9 cellular contexts compared by ENCODE assay signal in the genomic region with DNA sequence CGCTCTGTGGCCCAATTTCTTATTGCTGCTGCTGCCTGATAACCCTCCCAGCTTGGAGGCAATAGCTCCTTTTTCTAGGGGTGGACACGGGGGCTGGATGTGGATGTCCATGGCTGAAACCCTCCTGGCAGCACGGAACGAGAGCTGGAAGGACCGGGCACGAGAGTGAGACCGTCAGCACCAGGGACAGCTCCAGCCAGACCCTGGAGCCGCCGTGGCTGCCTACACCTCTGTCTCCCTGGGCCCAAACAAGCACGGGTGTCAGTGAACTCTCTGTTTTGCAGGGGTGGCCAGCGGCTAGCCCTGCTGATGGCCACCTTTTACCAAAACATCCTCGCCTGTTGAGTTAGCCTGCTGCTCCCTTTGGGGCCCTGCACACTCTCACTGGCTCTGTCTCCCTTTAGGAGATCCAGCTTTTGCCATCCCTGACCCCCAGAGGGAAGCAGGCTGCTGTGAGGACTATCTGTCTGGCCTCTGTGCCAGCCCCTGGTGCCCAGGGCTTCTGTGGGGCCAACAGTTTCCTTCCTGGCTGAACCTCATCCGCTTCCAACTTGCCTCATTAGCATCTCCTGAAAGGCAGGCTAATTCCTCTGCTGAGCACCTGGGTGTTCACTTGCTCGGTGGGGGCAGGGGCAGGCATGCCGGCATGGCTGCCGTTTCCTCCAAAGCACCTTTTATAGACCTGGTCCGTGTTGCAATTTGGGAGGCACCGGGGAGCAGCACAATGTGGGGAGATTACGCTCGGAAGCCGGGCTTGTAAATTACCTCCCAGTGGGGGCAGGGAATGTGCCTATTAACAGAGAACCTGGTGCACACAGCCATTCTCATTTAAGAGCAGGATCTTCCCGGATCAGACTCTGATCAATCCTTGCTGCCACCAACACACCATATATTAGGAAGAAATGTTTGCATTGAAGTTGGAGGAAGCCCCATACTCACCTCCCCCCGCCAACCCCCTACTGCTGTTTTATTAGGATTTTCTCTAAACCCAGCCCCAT.
DNase-seq lines count a peak whose midpoint lies in the region; ATAC-seq and TF ChIP-seq lines count a peak whose summit lies in the region.
"Had no signal": no experiment of that assay in that cellular context is flagged by ENCODE, and none has a peak within 500 bp of the region (broad histone marks: within the 10 kb centered on the region; RNA-seq: fewer than 3 reads in every experiment).

No MANE protein-coding gene starts in this region.

- POLR2A ChIA-PET in activated CD4-positive, alpha-beta T cell treated with anti-CD3 and anti-CD28 coated beads, Interleukin-2, amount 10 ng/mL, durations not matched to agents 7 days and 5 days (lab: Charles Lee): no interaction called here

- DNase-seq in natural killer cell: peak; percentile 19
- DNase-seq in natural killer cell treated with Interleukin-12 subunit alpha and Interleukin-12 subunit beta and Interleukin-15 and Interleukin-18, amount 100 ng/mL, for 72 hours (ENCODE audit: low spot score): no peak
- peak; percentile 43 for DNase-seq in activated CD4-positive, alpha-beta T cell treated with anti-CD3 and anti-CD28 coated beads, Interleukin-2, amount 10 ng/mL, durations not matched to agents 7 days and 5 days
- DNase-seq in left ventricle myocardium inferior: peak; percentile 29
- no peak for DNase-seq in upper lobe of right lung
- DNase-seq in NCI-H2171 (lab: John Stamatoyannopoulos, UW): no peak
- no peak for DNase-seq in NCI-H748 treated with DMSO at 0.1 percent for 48 hours (lab: John Stamatoyannopoulos, UW)

- CTCF ChIA-PET in activated CD4-positive, alpha-beta T cell treated with anti-CD3 and anti-CD28 coated beads, Interleukin-2, amount 10 ng/mL, durations not matched to agents 7 days and 5 days (lab: Charles Lee): interaction anchor here (1.0 kb wide), 1 partner anchor 199 kb away, joined by 4 read pairs; no protein-coding TSS in a partner anchor

- H3K27ac Mint-ChIP-seq in natural killer cell: no peak overlapping the region
- no peak overlapping the region for H3K27ac Mint-ChIP-seq in natural killer cell treated with Interleukin-12 subunit alpha and Interleukin-12 subunit beta and Interleukin-15 and Interleukin-18, amount 100 ng/mL, for 72 hours
- no peak overlapping the region for H3K27ac Mint-ChIP-seq in activated CD4-positive, alpha-beta T cell treated with anti-CD3 and anti-CD28 coated beads, Interleukin-2, amount 10 ng/mL, durations not matched to agents 7 days and 5 days

- ATAC-seq in natural killer cell (peak in 2 of 3 donors; percentile 29 to 53), upper lobe of right lung (peak; percentile 32), HG03135 (IDR thresholded peaks at IDR 0.05; ENCODE audit: unreplicated experiment) (no peak)
- no peak for ATAC-seq in natural killer cell treated with Interleukin-12 subunit alpha and Interleukin-12 subunit beta and Interleukin-15 and Interleukin-18, amount 100 ng/mL, for 72 hours

- TF ChIP-seq CTCF in natural killer cell (IDR thresholded peaks at IDR 0.05) (no peak), left ventricle myocardium inferior (IDR thresholded peaks at IDR 0.05; ENCODE audit: borderline replicate concordance) (no peak), upper lobe of right lung (IDR thresholded peaks at IDR 0.05) (no peak)

- intact Hi-C loops in natural killer cell (cut with micrococcal nuclease) (no loop called here), left ventricle myocardium inferior (cut with micrococcal nuclease) (loop anchor here (5.0 kb wide), 1 partner anchor 194 kb away; no protein-coding TSS in a partner anchor), upper lobe of right lung (cut with DNase I) (loop anchor here (10.0 kb wide), 1 partner anchor 192 kb away; no protein-coding TSS in a partner anchor)

- no peaks in the 10 kb centered on the region for H3K9me3 Mint-ChIP-seq in natural killer cell
- H3K9me3 Mint-ChIP-seq in natural killer cell treated with Interleukin-12 subunit alpha and Interleukin-12 subunit beta and Interleukin-15 and Interleukin-18, amount 100 ng/mL, for 72 hours: no peaks in the 10 kb centered on the region
- H3K9me3 Mint-ChIP-seq in activated CD4-positive, alpha-beta T cell treated with anti-CD3 and anti-CD28 coated beads, Interleukin-2, amount 10 ng/mL, durations not matched to agents 7 days and 5 days: no peaks in the 10 kb centered on the region

- H3K27me3 ChIP-seq in left ventricle myocardium inferior (ENCODE audit: low read depth) (peaks cover 96% of the 10 kb centered on the region), upper lobe of right lung (peaks cover 40% of the 10 kb centered on the region)

- H3K4me3 ChIP-seq in left ventricle myocardium inferior (no peak overlapping the region), upper lobe of right lung (no peak overlapping the region)
- H3K4me3 ChIP-seq: psoas muscle had no signal

- H3K27ac ChIP-seq in left ventricle myocardium inferior (replicated peaks): no peak overlapping the region
- no peak overlapping the region for H3K27ac ChIP-seq in upper lobe of right lung
- H3K27ac ChIP-seq: psoas muscle had no signal

- no peaks in the 10 kb centered on the region for H3K36me3 Mint-ChIP-seq in natural killer cell
- no peaks in the 10 kb centered on the region for H3K36me3 Mint-ChIP-seq in natural killer cell treated with Interleukin-12 subunit alpha and Interleukin-12 subunit beta and Interleukin-15 and Interleukin-18, amount 100 ng/mL, for 72 hours
- H3K36me3 Mint-ChIP-seq in activated CD4-positive, alpha-beta T cell treated with anti-CD3 and anti-CD28 coated beads, Interleukin-2, amount 10 ng/mL, durations not matched to agents 7 days and 5 days (ENCODE audit: low read depth): no peaks in the 10 kb centered on the region

- no peaks in the 10 kb centered on the region for H3K4me1 Mint-ChIP-seq in natural killer cell
- no peaks in the 10 kb centered on the region for H3K4me1 Mint-ChIP-seq in natural killer cell treated with Interleukin-12 subunit alpha and Interleukin-12 subunit beta and Interleukin-15 and Interleukin-18, amount 100 ng/mL, for 72 hours (ENCODE audit: low read depth in 2 of 2)
- no peaks in the 10 kb centered on the region for H3K4me1 Mint-ChIP-seq in activated CD4-positive, alpha-beta T cell treated with anti-CD3 and anti-CD28 coated beads, Interleukin-2, amount 10 ng/mL, durations not matched to agents 7 days and 5 days

- no peak overlapping the region for H3K4me3 Mint-ChIP-seq in natural killer cell
- no peak overlapping the region for H3K4me3 Mint-ChIP-seq in natural killer cell treated with Interleukin-12 subunit alpha and Interleukin-12 subunit beta and Interleukin-15 and Interleukin-18, amount 100 ng/mL, for 72 hours
- H3K4me3 Mint-ChIP-seq in activated CD4-positive, alpha-beta T cell treated with anti-CD3 and anti-CD28 coated beads, Interleukin-2, amount 10 ng/mL, durations not matched to agents 7 days and 5 days: no peak overlapping the region

- H3K4me1 ChIP-seq in left ventricle myocardium inferior: no peaks in the 10 kb centered on the region
- no peaks in the 10 kb centered on the region for H3K4me1 ChIP-seq in upper lobe of right lung
- H3K4me1 ChIP-seq: psoas muscle had no signal

- no peaks in the 10 kb centered on the region for H3K36me3 ChIP-seq in left ventricle myocardium inferior
- no peaks in the 10 kb centered on the region for H3K36me3 ChIP-seq in upper lobe of right lung

- no peaks in the 10 kb centered on the region for H3K9me3 ChIP-seq in left ventricle myocardium inferior (replicated peaks)
- no peaks in the 10 kb centered on the region for H3K9me3 ChIP-seq in upper lobe of right lung
- H3K9me3 ChIP-seq: psoas muscle had no signal

- peaks cover 14 to 20% of the 10 kb centered on the region in 2 donors for H3K27me3 Mint-ChIP-seq in natural killer cell (ENCODE audit: low read depth in 2 of 2)
- H3K27me3 Mint-ChIP-seq in natural killer cell treated with Interleukin-12 subunit alpha and Interleukin-12 subunit beta and Interleukin-15 and Interleukin-18, amount 100 ng/mL, for 72 hours: peaks cover 9 to 28% of the 10 kb centered on the region in 2 donors
- peaks cover 7% of the 10 kb centered on the region for H3K27me3 Mint-ChIP-seq in activated CD4-positive, alpha-beta T cell treated with anti-CD3 and anti-CD28 coated beads, Interleukin-2, amount 10 ng/mL, durations not matched to agents 7 days and 5 days

Comparison
In these comparisons a context has a peak if more than half of its experiments do, and no peak if none do; other contexts are left out.
1. ATAC-seq: peak in natural killer cell (2 of 3) and upper lobe of right lung (single experiment); none in natural killer cell treated with Interleukin-12 subunit alpha and Interleukin-12 subunit beta and Interleukin-15 and Interleukin-18, amount 100 ng/mL, for 72 hours (0 of 2) and HG03135 (single experiment).
2. DNase-seq: peak in natural killer cell (single experiment), activated CD4-positive, alpha-beta T cell treated with anti-CD3 and anti-CD28 coated beads, Interleukin-2, amount 10 ng/mL, durations not matched to agents 7 days and 5 days (single experiment) and left ventricle myocardium inferior (single experiment); none in natural killer cell treated with Interleukin-12 subunit alpha and Interleukin-12 subunit beta and Interleukin-15 and Interleukin-18, amount 100 ng/mL, for 72 hours (single experiment), upper lobe of right lung (single experiment), NCI-H2171 (single experiment) and NCI-H748 treated with DMSO at 0.1 percent for 48 hours (single experiment).